9 cellular contexts compared by ENCODE assay signal in the genomic region with DNA sequence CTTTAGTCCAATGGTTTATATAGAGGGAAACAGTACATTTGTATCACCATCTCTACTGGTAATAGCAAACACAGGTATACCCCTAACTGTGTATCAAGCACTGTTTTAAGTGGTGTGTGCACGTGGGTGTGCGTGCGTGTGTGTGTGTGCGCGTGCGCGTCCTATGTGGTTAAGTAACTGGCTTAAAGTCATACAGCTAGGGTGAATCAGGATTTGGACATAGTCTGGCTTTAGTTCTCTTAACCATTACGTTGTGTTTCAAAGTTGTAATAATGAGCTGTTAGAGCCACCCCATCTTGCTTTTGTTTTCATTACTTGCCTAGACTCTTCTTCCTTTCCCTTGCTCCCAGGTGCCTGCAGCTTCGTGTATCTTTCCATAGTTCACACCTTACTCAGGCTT. TPM values are rescaled to one million over a fixed set of nuclear protein-coding genes. Genes with fewer than 3 reads are reported as not detected.
A peak's percentile ranks its signal among the peaks of the same experiment; 100 is the strongest.
DNase-seq lines count a peak whose midpoint lies in the region; ATAC-seq, FAIRE-seq and TF ChIP-seq lines count a peak whose summit lies in the region.
"Had no signal": no experiment of that assay in that cellular context is flagged by ENCODE, and none has a peak within 500 bp of the region (broad histone marks: within the 10 kb centered on the region; RNA-seq: fewer than 3 reads in every experiment).

No MANE protein-coding gene starts in this region.

- H3K9ac ChIP-seq in astrocyte (ENCODE audit: low read length) = no peak overlapping the region

- H3K27me3 Mint-ChIP-seq in astrocyte (ENCODE audit: low read depth, unreplicated experiment) (no peaks in the 10 kb centered on the region), natural killer cell (ENCODE audit: low read depth in 2 of 2) (no peaks in the 10 kb centered on the region)

- H3K36me3 Mint-ChIP-seq in astrocyte (ENCODE audit: low read depth, unreplicated experiment) (no peaks in the 10 kb centered on the region), natural killer cell (no peaks in the 10 kb centered on the region)

- H3K9me3 Mint-ChIP-seq in astrocyte (ENCODE audit: unreplicated experiment) (no peaks in the 10 kb centered on the region), natural killer cell (no peaks in the 10 kb centered on the region)

- H3K4me3 Mint-ChIP-seq in astrocyte (ENCODE audit: unreplicated experiment) (peak overlapping the region; percentile 96), natural killer cell (peak overlapping the region; percentile 65)

- H3K4me3 ChIP-seq in DOHH2 (ENCODE audit: low read length) = 0 out of 2 replicates have a peak overlapping the region, but pooled peaks have one; percentile 14
- no peak overlapping the region for H3K4me3 ChIP-seq in astrocyte (ENCODE audit: insufficient read depth, low read depth, low read length)

- H4K20me1 ChIP-seq in DOHH2 (ENCODE audit: control insufficient read depth, insufficient read depth, low read depth, low read length) = no peaks in the 10 kb centered on the region
- H4K20me1 ChIP-seq in astrocyte (ENCODE audit: insufficient read depth, low read length) = peaks cover 54% of the 10 kb centered on the region

- no peaks in the 10 kb centered on the region for H3K27me3 ChIP-seq in DOHH2 (ENCODE audit: control insufficient read depth, low read length)
- H3K27me3 ChIP-seq in astrocyte (ENCODE audit: insufficient read depth, low read length) = no peaks in the 10 kb centered on the region
- H3K27me3 ChIP-seq: Peyer's patch had no signal

- H3K36me3 ChIP-seq in DOHH2 (ENCODE audit: control insufficient read depth, low read length) (peaks cover 6% of the 10 kb centered on the region; the same call in 1 of the 2 replicates), astrocyte (ENCODE audit: insufficient read depth, low read length) (no peaks in the 10 kb centered on the region)
- H3K36me3 ChIP-seq: Peyer's patch had no signal

- TF ChIP-seq CTCF in DOHH2 (IDR thresholded peaks at IDR 0.05; ENCODE audit: low read depth, low read length, poor library complexity, severe bottlenecking) (no peak), astrocyte (IDR thresholded peaks at IDR 0.05; ENCODE audit: insufficient read depth, low read depth, low read length) (no peak), natural killer cell (IDR thresholded peaks at IDR 0.05) (no peak)

- DNase-seq in NOMO-1 (lab: John Stamatoyannopoulos, UW; ENCODE audit: unreplicated experiment in 2 of 2) (peak; percentile 22 to 59), astrocyte (ENCODE audit: low read depth) (peak; percentile 55), natural killer cell (no peak), HK-2 (ENCODE audit: unreplicated experiment) (no peak), NCI-H446 treated with DMSO at 0.1 percent for 48 hours (lab: John Stamatoyannopoulos, UW) (no peak)
- DNase-seq: Peyer's patch had no signal

- H3K4me1 Mint-ChIP-seq in astrocyte (ENCODE audit: low read depth, unreplicated experiment) = peaks cover 25% of the 10 kb centered on the region
- H3K4me1 Mint-ChIP-seq in natural killer cell = peaks cover 48 to 50% of the 10 kb centered on the region in 2 donors

- no peak overlapping the region for H2AFZ ChIP-seq in astrocyte (ENCODE audit: low read depth, low read length)

- H3K9me3 ChIP-seq in DOHH2 (ENCODE audit: control insufficient read depth, insufficient read depth, low read length) (no peaks in the 10 kb centered on the region), astrocyte (ENCODE audit: insufficient read depth, low read depth, low read length) (no peaks in the 10 kb centered on the region)
- H3K9me3 ChIP-seq: Peyer's patch had no signal

- H3F3A ChIP-seq in DOHH2 (ENCODE audit: control insufficient read depth, insufficient read depth) = no peaks in the 10 kb centered on the region; the same call in 1 of the 2 replicates

- ATAC-seq in natural killer cell (no peak), HG02884 (IDR thresholded peaks at IDR 0.05; ENCODE audit: unreplicated experiment) (no peak), GM21786 (IDR thresholded peaks at IDR 0.05; ENCODE audit: unreplicated experiment) (no peak)

- H3K79me2 ChIP-seq in DOHH2 (ENCODE audit: control insufficient read depth, low read length) (peaks cover 97% of the 10 kb centered on the region), astrocyte (ENCODE audit: insufficient read depth, low read length) (peaks cover 97% of the 10 kb centered on the region)

- intact Hi-C loops in natural killer cell (cut with micrococcal nuclease) = no loop called here

- no peaks in the 10 kb centered on the region for H3K9me2 ChIP-seq in DOHH2 (replicated peaks; ENCODE audit: control insufficient read depth, low read length)

- H3K27ac ChIP-seq in DOHH2 (ENCODE audit: low read depth, low read length) (no peak overlapping the region), astrocyte (ENCODE audit: low read depth, low read length) (no peak overlapping the region)
- H3K27ac ChIP-seq: Peyer's patch had no signal

- peak overlapping the region; percentile 14 for H3K27ac Mint-ChIP-seq in astrocyte (ENCODE audit: unreplicated experiment)
- peak overlapping the region; percentile 91 to 95 for H3K27ac Mint-ChIP-seq in natural killer cell

- peaks cover 30% of the 10 kb centered on the region for H3K4me1 ChIP-seq in DOHH2 (ENCODE audit: control insufficient read depth, low read length)
- peaks cover 19% of the 10 kb centered on the region for H3K4me1 ChIP-seq in astrocyte (ENCODE audit: insufficient read depth, low read length)

- FAIRE-seq in astrocyte (lab: Jason Lieb, UNC) = no peak

- H3K4me2 ChIP-seq in DOHH2 (ENCODE audit: low read length) (peak overlapping the region; percentile 88), astrocyte (ENCODE audit: low read length) (peak overlapping the region; percentile 93)

RNA-seq across cellular contexts. Expression of a gene that starts 2.1 kb away (rescaled TPM):
- total RNA-seq in astrocyte (109 and 116 TPM in 2 replicates), natural killer cell (10 to 100 TPM; 43.1 to 58.8 (median 53.0) TPM)

RNA-seq across cellular contexts. Expression of a gene that starts 2.4 kb away (rescaled TPM):
- total RNA-seq in astrocyte = 132 and 139 TPM in 2 replicates
- 10 to 100 TPM; 66.6 to 76.1 (median 68.9) TPM for total RNA-seq in natural killer cell

Comparison
In these comparisons a context has a peak if more than half of its experiments do, and no peak if none do; other contexts are left out.
1. DNase-seq: peak in NOMO-1 (2 of 2) and astrocyte (single experiment); none in natural killer cell (single experiment), HK-2 (single experiment) and NCI-H446 treated with DMSO at 0.1 percent for 48 hours (single experiment).